ENCODE assay signal across 23 cellular contexts in genomic region chr6:22135395-22135794, GRCh38.
DNase-seq lines count a peak whose midpoint lies in the region; ATAC-seq, FAIRE-seq and TF ChIP-seq lines count a peak whose summit lies in the region.
"Had no signal": no experiment of that assay in that cellular context is flagged by ENCODE, and none has a peak within 500 bp of the region (broad histone marks: within the 10 kb centered on the region; RNA-seq: fewer than 3 reads in every experiment).

No MANE protein-coding gene starts in this region.

- H3K27me3 Mint-ChIP-seq in activated CD4-positive, alpha-beta T cell treated with anti-CD3 and anti-CD28 coated beads for 36 hours = no peaks in the 10 kb centered on the region
- H3K27me3 Mint-ChIP-seq: B cell; CD4-positive, CD25-positive, alpha-beta regulatory T cell had no signal

- no peak for TF ChIP-seq CTCF in HepG2 (CRISPR knock-in tag; IDR thresholded peaks at IDR 0.05)
- no peak for TF ChIP-seq CTCF in right lobe of liver (IDR thresholded peaks at IDR 0.05)

- no peaks in the 10 kb centered on the region for H3K9me3 Mint-ChIP-seq in activated CD4-positive, alpha-beta T cell treated with anti-CD3 and anti-CD28 coated beads for 36 hours (ENCODE audit: low read depth)
- H3K9me3 Mint-ChIP-seq: CD8-positive, alpha-beta T cell had no signal

- H3K4me3 Mint-ChIP-seq in activated CD4-positive, alpha-beta T cell treated with anti-CD3 and anti-CD28 coated beads for 36 hours = no peak overlapping the region
- H3K4me3 Mint-ChIP-seq: B cell; CD4-positive, CD25-positive, alpha-beta regulatory T cell; CD8-positive, alpha-beta T cell; H9; HFFc6 had no signal

- ATAC-seq in HepG2 = no peak
- ATAC-seq in right lobe of liver = no peak
- no peak for ATAC-seq in activated CD4-positive, alpha-beta T cell treated with anti-CD3 and anti-CD28 coated beads for 36 hours
- ATAC-seq: CD8-positive, alpha-beta T cell; HCT116 had no signal

- TF ChIP-seq RAD21 in HepG2 (CRISPR knock-in tag; IDR thresholded peaks at IDR 0.05) = no peak

- TF ChIP-seq POLR2A in HepG2 (IDR thresholded peaks at IDR 0.05; ENCODE audit: insufficient read depth in 1 of 2, low read depth in 2 of 2, low read length in 2 of 2) = no peak
- no peak for TF ChIP-seq POLR2A in right lobe of liver (IDR thresholded peaks at IDR 0.05)

- no peaks in the 10 kb centered on the region for H3K36me3 Mint-ChIP-seq in activated CD4-positive, alpha-beta T cell treated with anti-CD3 and anti-CD28 coated beads for 36 hours (ENCODE audit: low read depth)
- H3K36me3 Mint-ChIP-seq: CD4-positive, CD25-positive, alpha-beta regulatory T cell; CD8-positive, alpha-beta T cell had no signal

- H4K20me1 ChIP-seq in HepG2 (ENCODE audit: insufficient read depth, low read length) = no peaks in the 10 kb centered on the region
- H4K20me1 ChIP-seq: BLaER1 had no signal

- no peak for TF ChIP-seq EP300 in HepG2 (IDR thresholded peaks at IDR 0.05; ENCODE audit: low read depth in 2 of 2, low read length in 2 of 2)
- TF ChIP-seq EP300 in HepG2 (CRISPR knock-in tag; IDR thresholded peaks at IDR 0.05; ENCODE audit: borderline replicate concordance) = no peak

- H2AFZ ChIP-seq in HepG2 (ENCODE audit: low read length) = no peak overlapping the region
- H2AFZ ChIP-seq: GM23248 had no signal

- WGBS in HepG2 (ENCODE audit: low lambda C conversion rate) = 4% methylated on average over 1 of the region's 1 CpG
- WGBS in right lobe of liver (ENCODE audit: insufficient coverage, low coverage, low lambda C conversion rate, missing lambda C conversion rate) = 71% methylated on average over 1 of the region's 1 CpG

- H3K27ac ChIP-seq in HepG2 (ENCODE audit: extremely low read length, insufficient read depth, low read length) = no peak overlapping the region
- H3K27ac ChIP-seq in right lobe of liver = no peak overlapping the region
- peak overlapping the region; percentile 64 for H3K27ac ChIP-seq in KOPT-K1 (ENCODE audit: low read depth, low read length, poor library complexity, severe bottlenecking)
- H3K27ac ChIP-seq: BLaER1, C4-2B, GM23248 had no signal

- peaks cover 39% of the 10 kb centered on the region; the same call in 1 of the 2 replicates for H3K9me3 ChIP-seq in HepG2 (ENCODE audit: low read length)
- H3K9me3 ChIP-seq in right lobe of liver = no peaks in the 10 kb centered on the region
- peaks cover 30% of the 10 kb centered on the region for H3K9me3 ChIP-seq in KOPT-K1 (ENCODE audit: insufficient read depth, low read length, poor library complexity, severe bottlenecking)

- H3K4me2 ChIP-seq in HepG2 (ENCODE audit: low read depth, low read length) = no peak overlapping the region
- H3K4me2 ChIP-seq: BLaER1 had no signal

- H3K9ac ChIP-seq in HepG2 (ENCODE audit: insufficient read depth, low read depth, low read length) = no peak overlapping the region
- H3K9ac ChIP-seq: BLaER1, GM23248 had no signal

- H3K4me1 ChIP-seq in HepG2 (ENCODE audit: insufficient read depth, low read length) = no peaks in the 10 kb centered on the region
- H3K4me1 ChIP-seq in right lobe of liver = no peaks in the 10 kb centered on the region
- H3K4me1 ChIP-seq: BLaER1, Caco-2 had no signal

- H3K27me3 ChIP-seq in HepG2 (ENCODE audit: control insufficient read depth in 1 of 2, insufficient read depth in 2 of 2, low read length in 2 of 2) = no peaks in the 10 kb centered on the region
- H3K27me3 ChIP-seq in right lobe of liver = no peaks in the 10 kb centered on the region
- H3K27me3 ChIP-seq in H7 (ENCODE audit: control insufficient read depth, insufficient read depth, low read length) = no peaks in the 10 kb centered on the region
- H3K27me3 ChIP-seq: BLaER1 had no signal

- POLR2A ChIA-PET in HepG2 (lab: Yijun Ruan, JAX) = no interaction called here
- POLR2A ChIA-PET in activated CD4-positive, alpha-beta T cell treated with anti-CD3 and anti-CD28 coated beads for 36 hours (lab: Charles Lee) = no interaction called here

- BruUV-seq in HepG2 (replicated peaks; lab: Mats Ljungman, UMichigan) = no TSS peak

- H3K4me3 ChIP-seq in HepG2 (replicated peaks in 1 of 3; ENCODE audit: insufficient read depth in 1 of 3, low read depth in 2 of 3, low read length in 3 of 3) (no peak overlapping the region), right lobe of liver (no peak overlapping the region), H7 (ENCODE audit: insufficient read depth, low read depth, low read length) (no peak overlapping the region)
- H3K4me3 ChIP-seq: BLaER1, GM23248 had no signal

- FAIRE-seq in HepG2 (lab: Jason Lieb, UNC) (no peak), colon (lab: Jason Lieb, UNC) (peak; percentile 68)
- FAIRE-seq: G401.6, GM12892, GM19239, H1 had no signal

- H3K27ac Mint-ChIP-seq in activated CD4-positive, alpha-beta T cell treated with anti-CD3 and anti-CD28 coated beads for 36 hours = no peak overlapping the region
- H3K27ac Mint-ChIP-seq: B cell; CD4-positive, CD25-positive, alpha-beta regulatory T cell; CD8-positive, alpha-beta T cell; H9; HFFc6 had no signal

- in situ Hi-C loops in HepG2 (cut with HindIII; ENCODE audit: extremely low pct_ligation_motif_present, low pct_unique_long_range_greater_than_20kb) = no loop called here

- no peaks in the 10 kb centered on the region for H3K4me1 Mint-ChIP-seq in activated CD4-positive, alpha-beta T cell treated with anti-CD3 and anti-CD28 coated beads for 36 hours
- H3K4me1 Mint-ChIP-seq: B cell; CD4-positive, CD25-positive, alpha-beta regulatory T cell had no signal

- DNase-seq in HepG2 (ENCODE audit: low spot score) = no peak
- no peak for DNase-seq in right lobe of liver
- no peak for DNase-seq in H7
- no peak for DNase-seq in activated CD4-positive, alpha-beta T cell treated with anti-CD3 and anti-CD28 coated beads for 36 hours
- DNase-seq: 8988T; Caco-2; CD4-positive, CD25-positive, alpha-beta regulatory T cell; CD8-positive, alpha-beta T cell; DMS153; DND-41; GM23248; H9; HFFc6 had no signal

- CTCF ChIA-PET in HepG2 (lab: Yijun Ruan, JAX; ENCODE audit: low intra/inter-chr PET ratio, low total read pairs) = no interaction called here
- CTCF ChIA-PET in activated CD4-positive, alpha-beta T cell treated with anti-CD3 and anti-CD28 coated beads for 36 hours (lab: Charles Lee) = no interaction called here

- no peaks in the 10 kb centered on the region for H3K79me2 ChIP-seq in HepG2 (ENCODE audit: insufficient read depth, low read length)

- H3K36me3 ChIP-seq in HepG2 (replicated peaks in 1 of 2; ENCODE audit: control insufficient read depth in 1 of 2, insufficient read depth in 2 of 2, low read length in 2 of 2) (no peaks in the 10 kb centered on the region), right lobe of liver (no peaks in the 10 kb centered on the region), KOPT-K1 (ENCODE audit: insufficient read depth, low read length) (peaks cover 76% of the 10 kb centered on the region), H7 (replicated peaks; ENCODE audit: control insufficient read depth, insufficient read depth, low read length) (no peaks in the 10 kb centered on the region; the same call in 1 of the 2 replicates)

- intact Hi-C loops in HepG2 (cut with micrococcal nuclease; ENCODE audit: unreplicated experiment) (no loop called here), right lobe of liver (cut with DNase I) (no loop called here)
- intact Hi-C loops in activated CD4-positive, alpha-beta T cell treated with anti-CD3 and anti-CD28 coated beads for 36 hours (cut with DNase I, micrococcal nuclease) = no loop called here

TF ChIP-seq in HepG2, 621 proteins besides CTCF, POLR2A, EP300 and RAD21:
- TF ChIP-seq ATF7 (IDR thresholded peaks at IDR 0.05) = peak; percentile 70
- no peak for TF ChIP-seq ATF7 (CRISPR knock-in tag; IDR thresholded peaks at IDR 0.05)
- TF ChIP-seq MATR3 (CRISPR knock-in tag; IDR thresholded peaks at IDR 0.05) = no peak
TF ChIP-seq in HepG2: peak in this region for 1.
